Comparison of ENCODE assay signal across 10 cellular contexts in the genomic region with DNA sequence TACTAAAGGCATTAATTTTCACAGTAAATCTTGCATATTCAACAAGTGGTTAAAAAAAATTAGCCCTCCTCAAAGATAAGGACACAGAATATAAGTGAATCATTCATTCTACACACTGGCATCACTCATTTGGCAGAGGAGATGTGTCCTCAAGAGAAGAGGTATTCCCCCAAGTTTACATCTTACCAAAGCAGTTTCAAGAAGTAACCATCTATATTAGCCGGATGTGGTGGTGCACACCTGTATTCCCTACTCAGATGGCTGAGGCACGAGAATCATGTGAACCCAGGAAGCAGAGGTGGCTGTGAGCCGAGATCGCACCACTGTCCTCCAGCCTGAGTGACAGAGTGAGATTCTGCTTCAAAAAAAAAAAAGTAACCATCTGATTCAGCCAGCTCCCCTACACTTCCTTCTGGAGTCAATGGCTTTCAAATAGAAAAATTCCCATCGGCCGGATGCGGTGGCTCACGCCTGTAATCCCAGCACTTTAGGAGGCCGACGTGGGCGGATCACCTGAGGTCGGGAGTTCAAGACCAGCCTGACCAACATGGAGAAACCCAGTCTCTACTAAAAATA. TPM values are rescaled to one million over a fixed set of nuclear protein-coding genes. Genes with fewer than 3 reads are reported as not detected.
DNase-seq lines count a peak whose midpoint lies in the region; ATAC-seq and TF ChIP-seq lines count a peak whose summit lies in the region.
"Had no signal": no experiment of that assay in that cellular context is flagged by ENCODE, and none has a peak within 500 bp of the region (broad histone marks: within the 10 kb centered on the region; RNA-seq: fewer than 3 reads in every experiment).

No MANE protein-coding gene starts in this region.

- H3K27me3 Mint-ChIP-seq in CD4-positive, CD25-positive, alpha-beta regulatory T cell, result no peaks in the 10 kb centered on the region
- H3K27me3 Mint-ChIP-seq in central memory CD8-positive, alpha-beta T cell, result no peaks in the 10 kb centered on the region
- no peaks in the 10 kb centered on the region for H3K27me3 Mint-ChIP-seq in WTC11 (ENCODE audit: low read depth)

- POLR2A ChIA-PET in WTC11 (lab: Charles Lee), result interaction anchor here (0.6 to 0.9 kb wide), 2 partner anchors 16 to 147 kb away, joined by 3 read pairs; no protein-coding TSS in a partner anchor

- H3K36me3 Mint-ChIP-seq in CD4-positive, CD25-positive, alpha-beta regulatory T cell, result peaks cover 6% of the 10 kb centered on the region
- H3K36me3 Mint-ChIP-seq in central memory CD8-positive, alpha-beta T cell (ENCODE audit: insufficient read depth), result peaks cover 11% of the 10 kb centered on the region
- H3K36me3 Mint-ChIP-seq in WTC11, result no peaks in the 10 kb centered on the region; the same call in 1 of the 2 replicates

- H3K4me3 ChIP-seq in CD4-positive, CD25-positive, alpha-beta regulatory T cell (ENCODE audit: low read depth, low read length), result no peak overlapping the region

- no peak for TF ChIP-seq CTCF in WTC11 (IDR thresholded peaks at IDR 0.05)

- H3K4me1 ChIP-seq in CD4-positive, CD25-positive, alpha-beta regulatory T cell (ENCODE audit: control insufficient read depth, insufficient read depth, low read length, poor library complexity, severe bottlenecking), result peaks cover 48% of the 10 kb centered on the region

- H3K4me3 Mint-ChIP-seq in CD4-positive, CD25-positive, alpha-beta regulatory T cell, result peak overlapping the region in 3 of 4 donors; percentile 11 to 70 (median 66)
- peak overlapping the region; percentile 13 for H3K4me3 Mint-ChIP-seq in central memory CD8-positive, alpha-beta T cell
- H3K4me3 Mint-ChIP-seq in WTC11, result no peak overlapping the region

- DNase-seq in CD4-positive, CD25-positive, alpha-beta regulatory T cell, result peak in 1 of 3 donors; percentile 40
- no peak for DNase-seq in central memory CD8-positive, alpha-beta T cell (ENCODE audit: low spot score in 2 of 2)
- DNase-seq in hypothalamus (lab: John Stamatoyannopoulos, UW) (no peak), GM19240 (ENCODE audit: insufficient read length, low spot score) (no peak), WTC11 (ENCODE audit: low spot score) (no peak), NCI-H526 (lab: John Stamatoyannopoulos, UW) (no peak)
- DNase-seq: effector memory CD4-positive, alpha-beta T cell; NCI-H446 had no signal

- ATAC-seq in CD4-positive, CD25-positive, alpha-beta regulatory T cell (ENCODE audit: low read depth in 2 of 2), result peak in 1 of 2 donors; percentile 43
- peak; percentile 53 for ATAC-seq in GM19043 (IDR thresholded peaks at IDR 0.05; ENCODE audit: low read depth, unreplicated experiment)
- ATAC-seq in HG03060 (IDR thresholded peaks at IDR 0.05; ENCODE audit: low read depth, unreplicated experiment), result peak; percentile 37
- ATAC-seq in central memory CD8-positive, alpha-beta T cell (replicated peaks; ENCODE audit: extremely low read depth, poor library complexity, severe bottlenecking), result peak; percentile 32
- ATAC-seq in WTC11, result no peak

- no peaks in the 10 kb centered on the region for H3K9me3 Mint-ChIP-seq in CD4-positive, CD25-positive, alpha-beta regulatory T cell
- no peaks in the 10 kb centered on the region for H3K9me3 Mint-ChIP-seq in central memory CD8-positive, alpha-beta T cell
- no peaks in the 10 kb centered on the region for H3K9me3 Mint-ChIP-seq in WTC11

- H3K27ac Mint-ChIP-seq in CD4-positive, CD25-positive, alpha-beta regulatory T cell, result peak overlapping the region; percentile 54 to 89 (median 80)
- H3K27ac Mint-ChIP-seq in central memory CD8-positive, alpha-beta T cell (ENCODE audit: low read depth), result peak overlapping the region; percentile 53
- no peak overlapping the region for H3K27ac Mint-ChIP-seq in WTC11

- no peaks in the 10 kb centered on the region for H3K27me3 ChIP-seq in CD4-positive, CD25-positive, alpha-beta regulatory T cell (ENCODE audit: control insufficient read depth, insufficient read depth, low read length)

- no peaks in the 10 kb centered on the region for H3K9me3 ChIP-seq in CD4-positive, CD25-positive, alpha-beta regulatory T cell (ENCODE audit: control insufficient read depth in 2 of 2, low read length in 2 of 2)

- H3K27ac ChIP-seq in CD4-positive, CD25-positive, alpha-beta regulatory T cell (ENCODE audit: insufficient read depth, low read length, poor library complexity, severe bottlenecking), result no peak overlapping the region

- no peaks in the 10 kb centered on the region for H3K36me3 ChIP-seq in CD4-positive, CD25-positive, alpha-beta regulatory T cell (ENCODE audit: control insufficient read depth, insufficient read depth, low read length)

- H3K4me1 Mint-ChIP-seq in CD4-positive, CD25-positive, alpha-beta regulatory T cell, result peaks cover 36 to 80% (median 60%) of the 10 kb centered on the region in 4 donors
- peaks cover 34% of the 10 kb centered on the region for H3K4me1 Mint-ChIP-seq in central memory CD8-positive, alpha-beta T cell
- peaks cover 10% of the 10 kb centered on the region for H3K4me1 Mint-ChIP-seq in WTC11

- CTCF ChIA-PET in WTC11 (lab: Charles Lee), result no interaction called here

TF ChIP-seq in WTC11, 78 proteins besides CTCF, POLR2A, EP300 and RAD21 (continues in another document):
- no peak for TF ChIP-seq RORB (CRISPR knock-in tag; IDR thresholded peaks at IDR 0.05)
- no peak for TF ChIP-seq CREM (CRISPR knock-in tag; IDR thresholded peaks at IDR 0.05)
- TF ChIP-seq, protein P1, sequence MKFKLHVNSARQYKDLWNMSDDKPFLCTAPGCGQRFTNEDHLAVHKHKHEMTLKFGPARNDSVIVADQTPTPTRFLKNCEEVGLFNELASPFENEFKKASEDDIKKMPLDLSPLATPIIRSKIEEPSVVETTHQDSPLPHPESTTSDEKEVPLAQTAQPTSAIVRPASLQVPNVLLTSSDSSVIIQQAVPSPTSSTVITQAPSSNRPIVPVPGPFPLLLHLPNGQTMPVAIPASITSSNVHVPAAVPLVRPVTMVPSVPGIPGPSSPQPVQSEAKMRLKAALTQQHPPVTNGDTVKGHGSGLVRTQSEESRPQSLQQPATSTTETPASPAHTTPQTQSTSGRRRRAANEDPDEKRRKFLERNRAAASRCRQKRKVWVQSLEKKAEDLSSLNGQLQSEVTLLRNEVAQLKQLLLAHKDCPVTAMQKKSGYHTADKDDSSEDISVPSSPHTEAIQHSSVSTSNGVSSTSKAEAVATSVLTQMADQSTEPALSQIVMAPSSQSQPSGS (CRISPR knock-in tag; IDR thresholded peaks at IDR 0.05; ENCODE audit: borderline replicate concordance, low read depth), result no peak
- TF ChIP-seq, protein P2, sequence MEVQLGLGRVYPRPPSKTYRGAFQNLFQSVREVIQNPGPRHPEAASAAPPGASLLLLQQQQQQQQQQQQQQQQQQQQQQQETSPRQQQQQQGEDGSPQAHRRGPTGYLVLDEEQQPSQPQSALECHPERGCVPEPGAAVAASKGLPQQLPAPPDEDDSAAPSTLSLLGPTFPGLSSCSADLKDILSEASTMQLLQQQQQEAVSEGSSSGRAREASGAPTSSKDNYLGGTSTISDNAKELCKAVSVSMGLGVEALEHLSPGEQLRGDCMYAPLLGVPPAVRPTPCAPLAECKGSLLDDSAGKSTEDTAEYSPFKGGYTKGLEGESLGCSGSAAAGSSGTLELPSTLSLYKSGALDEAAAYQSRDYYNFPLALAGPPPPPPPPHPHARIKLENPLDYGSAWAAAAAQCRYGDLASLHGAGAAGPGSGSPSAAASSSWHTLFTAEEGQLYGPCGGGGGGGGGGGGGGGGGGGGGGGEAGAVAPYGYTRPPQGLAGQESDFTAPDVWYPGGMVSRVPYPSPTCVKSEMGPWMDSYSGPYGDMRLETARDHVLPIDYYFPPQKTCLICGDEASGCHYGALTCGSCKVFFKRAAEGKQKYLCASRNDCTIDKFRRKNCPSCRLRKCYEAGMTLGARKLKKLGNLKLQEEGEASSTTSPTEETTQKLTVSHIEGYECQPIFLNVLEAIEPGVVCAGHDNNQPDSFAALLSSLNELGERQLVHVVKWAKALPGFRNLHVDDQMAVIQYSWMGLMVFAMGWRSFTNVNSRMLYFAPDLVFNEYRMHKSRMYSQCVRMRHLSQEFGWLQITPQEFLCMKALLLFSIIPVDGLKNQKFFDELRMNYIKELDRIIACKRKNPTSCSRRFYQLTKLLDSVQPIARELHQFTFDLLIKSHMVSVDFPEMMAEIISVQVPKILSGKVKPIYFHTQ (CRISPR knock-in tag; IDR thresholded peaks at IDR 0.05), result no peak
- TF ChIP-seq NFE2L1 (CRISPR knock-in tag; IDR thresholded peaks at IDR 0.05), result no peak
- no peak for TF ChIP-seq CBFB (CRISPR knock-in tag; IDR thresholded peaks at IDR 0.05; ENCODE audit: low read depth)
- no peak for TF ChIP-seq ZNF281 (CRISPR knock-in tag; IDR thresholded peaks at IDR 0.05)
- TF ChIP-seq TP53 (CRISPR knock-in tag; IDR thresholded peaks at IDR 0.05), result no peak

RNA-seq across cellular contexts. Expression of gene RAF1, which starts 15.4 kb away (rescaled TPM):
- 133 TPM for total RNA-seq in CD4-positive, CD25-positive, alpha-beta regulatory T cell
- polyA plus RNA-seq in CD4-positive, CD25-positive, alpha-beta regulatory T cell, result 10 to 100 TPM; 54.1 to 73.5 (median 66.3) TPM
- 85.0 to 101 TPM (median 86.1 TPM) in 3 replicates for total RNA-seq in WTC11 (2021)
